Comparison of ENCODE assay signal across 15 cellular contexts in genomic region chr14:97604731-97605130, GRCh38.
A peak's percentile ranks its signal among the peaks of the same experiment; 100 is the strongest.
DNase-seq lines count a peak whose midpoint lies in the region; ATAC-seq and TF ChIP-seq lines count a peak whose summit lies in the region.
"Had no signal": no experiment of that assay in that cellular context is flagged by ENCODE, and none has a peak within 500 bp of the region (broad histone marks: within the 10 kb centered on the region; RNA-seq: fewer than 3 reads in every experiment).

No MANE protein-coding gene starts in this region.

- in situ Hi-C loops in mammary epithelial cell (cut with MboI; ENCODE audit: low sequenced_read_pairs in 2 of 2), result no loop called here

- H3K14ac ChIP-seq in mesenchymal stem cell (ENCODE audit: low read length in 2 of 2), result no peak overlapping the region

- TF ChIP-seq CTCF in esophagus muscularis mucosa (IDR thresholded peaks at IDR 0.05), result no peak
- no peak for TF ChIP-seq CTCF in mammary epithelial cell (conservative IDR thresholded peaks at IDR 0.05 in 1 of 2, IDR thresholded peaks at IDR 0.05 in 1 of 2; ENCODE audit: extremely low read depth in 1 of 2, insufficient read depth in 1 of 2, low read depth in 1 of 2, low read length in 2 of 2)

- H2BK12ac ChIP-seq in mesenchymal stem cell (ENCODE audit: low read length in 2 of 2), result no peak overlapping the region

- H4K20me1 ChIP-seq in mammary epithelial cell (ENCODE audit: insufficient read depth, low read length), result no peaks in the 10 kb centered on the region

- H3K4me1 Mint-ChIP-seq in activated naive CD4-positive, alpha-beta T cell treated with anti-CD3 and anti-CD28 coated beads, Interleukin-2, amount 50 U/mL, for 24 hours, result peaks cover 35% of the 10 kb centered on the region
- H3K4me1 Mint-ChIP-seq in T-helper 2 cell treated with Interferon-gamma antibody and Interleukin-4, amounts not matched to agents 5 μg/mL and 100 μg/mL, for 36 hours (ENCODE audit: low read depth), result peaks cover 21% of the 10 kb centered on the region
- H3K4me1 Mint-ChIP-seq: CD14-positive monocyte, H9 had no signal

- no peak overlapping the region for H2BK120ac ChIP-seq in mesenchymal stem cell (ENCODE audit: low read depth, low read length)

- CTCF ChIA-PET in mammary epithelial cell (lab: Charles Lee; ENCODE audit: low non-redundant PET), result no interaction called here

- H3K9ac ChIP-seq in mammary epithelial cell (ENCODE audit: insufficient read depth, low read length) (no peak overlapping the region), mesenchymal stem cell (ENCODE audit: low read length) (no peak overlapping the region)

- no peak overlapping the region for H3K4ac ChIP-seq in mesenchymal stem cell (ENCODE audit: low read depth in 1 of 2, low read length in 2 of 2)

- intact Hi-C loops in esophagus muscularis mucosa (cut with DNase I) (no loop called here), mammary epithelial cell (cut with micrococcal nuclease) (no loop called here)

- 47% methylated on average over 6 of the region's 6 CpGs for WGBS in esophagus muscularis mucosa
- 0% methylated on average over 1 of the region's 6 CpGs for WGBS in mammary epithelial cell (ENCODE audit: low coverage, missing lambda C conversion rate)
- 50% methylated on average over 3 of the region's 6 CpGs for WGBS in mesenchymal stem cell

- H3K36me3 Mint-ChIP-seq in activated naive CD4-positive, alpha-beta T cell treated with anti-CD3 and anti-CD28 coated beads, Interleukin-2, amount 50 U/mL, for 24 hours, result peaks cover 2% of the 10 kb centered on the region
- peaks cover 21% of the 10 kb centered on the region for H3K36me3 Mint-ChIP-seq in T-helper 2 cell treated with Interferon-gamma antibody and Interleukin-4, amounts not matched to agents 5 μg/mL and 100 μg/mL, for 36 hours (ENCODE audit: low read depth)
- H3K36me3 Mint-ChIP-seq: CD14-positive monocyte had no signal

- H3K23ac ChIP-seq in mesenchymal stem cell (ENCODE audit: low read length in 2 of 2), result no peak overlapping the region

- no peak overlapping the region for H2BK15ac ChIP-seq in mesenchymal stem cell (ENCODE audit: low read depth, poor library complexity, severe bottlenecking)

- no peak overlapping the region for H3K4me2 ChIP-seq in mammary epithelial cell (ENCODE audit: insufficient read depth, low read depth, low read length)
- H3K4me2 ChIP-seq in mesenchymal stem cell (ENCODE audit: low read length, poor library complexity, severe bottlenecking), result no peak overlapping the region
- H3K4me2 ChIP-seq: GM23338 had no signal

- H3K27me3 ChIP-seq in esophagus muscularis mucosa (peaks cover 0 to 21% (median 0%) of the 10 kb centered on the region in 4 donors), mammary epithelial cell (ENCODE audit: insufficient read depth, low read length) (no peaks in the 10 kb centered on the region), mesenchymal stem cell (ENCODE audit: control insufficient read depth in 1 of 2, insufficient read depth in 1 of 2, low read length in 2 of 2) (no peaks in the 10 kb centered on the region)

- H3K4me3 Mint-ChIP-seq in activated naive CD4-positive, alpha-beta T cell treated with anti-CD3 and anti-CD28 coated beads, Interleukin-2, amount 50 U/mL, for 24 hours, result no peak overlapping the region
- peak overlapping the region; percentile 27 for H3K4me3 Mint-ChIP-seq in T-helper 2 cell treated with Interferon-gamma antibody and Interleukin-4, amounts not matched to agents 5 μg/mL and 100 μg/mL, for 36 hours
- H3K4me3 Mint-ChIP-seq: CD14-positive monocyte, GM23338, H9 had no signal

- H3K79me1 ChIP-seq in mesenchymal stem cell (replicated peaks; ENCODE audit: low read length, poor library complexity, severe bottlenecking), result no peaks in the 10 kb centered on the region

- H2AK5ac ChIP-seq in mesenchymal stem cell (ENCODE audit: low read length, severe bottlenecking), result no peak overlapping the region

- no peak overlapping the region for H2AFZ ChIP-seq in mammary epithelial cell (ENCODE audit: low read depth, low read length)
- H2AFZ ChIP-seq in mesenchymal stem cell (ENCODE audit: low read depth, low read length), result no peak overlapping the region
- H2AFZ ChIP-seq: GM23338 had no signal

- no peak overlapping the region for H2BK5ac ChIP-seq in mesenchymal stem cell (ENCODE audit: low read depth, low read length, poor library complexity, severe bottlenecking)

- H3K18ac ChIP-seq in mesenchymal stem cell (ENCODE audit: low read depth in 1 of 2, low read length in 2 of 2), result no peak overlapping the region

- no TSS peak for BruUV-seq in mammary epithelial cell (replicated peaks; lab: Mats Ljungman, UMichigan)

- dilution Hi-C loops in mammary epithelial cell (cut with HindIII; ENCODE audit: low sequenced_read_pairs), result no loop called here

- no peak for DNase-seq in activated naive CD4-positive, alpha-beta T cell treated with Interleukin-2 at 50 U/mL for 16 hours
- no peak for DNase-seq in T-helper 2 cell treated with Interferon-gamma antibody and Interleukin-4, amounts not matched to agents 5 μg/mL and 100 μg/mL, for 36 hours (ENCODE audit: low spot score)
- DNase-seq in esophagus muscularis mucosa (ENCODE audit: extremely low spot score), result peak; percentile 90
- no peak for DNase-seq in mammary epithelial cell
- no peak for DNase-seq in mesenchymal stem cell
- DNase-seq: DMS79, EL, H9 had no signal

- H3K9me3 ChIP-seq in esophagus muscularis mucosa (no peaks in the 10 kb centered on the region), mammary epithelial cell (replicated peaks; ENCODE audit: insufficient read depth, low read length) (peaks cover 14% of the 10 kb centered on the region), mesenchymal stem cell (ENCODE audit: control insufficient read depth, low read length) (peaks cover 7% of the 10 kb centered on the region)

- H3K4me1 ChIP-seq in esophagus muscularis mucosa (peaks cover 0 to 4% (median 0%) of the 10 kb centered on the region in 4 donors), mammary epithelial cell (ENCODE audit: insufficient read depth, low read length) (no peaks in the 10 kb centered on the region), mesenchymal stem cell (ENCODE audit: control insufficient read depth, insufficient read depth, low read depth, low read length) (no peaks in the 10 kb centered on the region)

- no peak overlapping the region for H3K4me3 ChIP-seq in esophagus muscularis mucosa
- no peak overlapping the region for H3K4me3 ChIP-seq in mammary epithelial cell (replicated peaks in 1 of 3; ENCODE audit: insufficient read depth in 1 of 3, low read depth in 2 of 3, low read length in 3 of 3)
- no peak overlapping the region for H3K4me3 ChIP-seq in mesenchymal stem cell (ENCODE audit: insufficient read depth in 1 of 2, low read depth in 1 of 2, low read length in 2 of 2)
- H3K4me3 ChIP-seq: GM23338 had no signal

- H3K27ac ChIP-seq in esophagus muscularis mucosa (replicated peaks in 1 of 4) (no peak overlapping the region), mammary epithelial cell (ENCODE audit: insufficient read depth, low read depth, low read length) (no peak overlapping the region), mesenchymal stem cell (ENCODE audit: low read length, poor library complexity, severe bottlenecking) (no peak overlapping the region)
- H3K27ac ChIP-seq: 22Rv1 had no signal

- no peak for ATAC-seq in GM21619 (IDR thresholded peaks at IDR 0.05; ENCODE audit: unreplicated experiment)
- no peak for ATAC-seq in HG03196 (IDR thresholded peaks at IDR 0.05; ENCODE audit: unreplicated experiment)
- ATAC-seq: GM23338, HepG2 had no signal

- H4K91ac ChIP-seq in mesenchymal stem cell (ENCODE audit: low read length), result no peak overlapping the region

- H3K27ac Mint-ChIP-seq in activated naive CD4-positive, alpha-beta T cell treated with anti-CD3 and anti-CD28 coated beads, Interleukin-2, amount 50 U/mL, for 24 hours, result peak overlapping the region; percentile 30
- no peak overlapping the region for H3K27ac Mint-ChIP-seq in T-helper 2 cell treated with Interferon-gamma antibody and Interleukin-4, amounts not matched to agents 5 μg/mL and 100 μg/mL, for 36 hours
- H3K27ac Mint-ChIP-seq: CD14-positive monocyte, GM23338, H9 had no signal

- H3K9me3 Mint-ChIP-seq in activated naive CD4-positive, alpha-beta T cell treated with anti-CD3 and anti-CD28 coated beads, Interleukin-2, amount 50 U/mL, for 24 hours, result no peaks in the 10 kb centered on the region
- H3K9me3 Mint-ChIP-seq in T-helper 2 cell treated with Interferon-gamma antibody and Interleukin-4, amounts not matched to agents 5 μg/mL and 100 μg/mL, for 36 hours, result no peaks in the 10 kb centered on the region

- H3K79me2 ChIP-seq in mammary epithelial cell (ENCODE audit: insufficient read depth, low read length), result no peaks in the 10 kb centered on the region

- H4K8ac ChIP-seq in mesenchymal stem cell (ENCODE audit: low read length), result no peak overlapping the region

- H3K27me3 Mint-ChIP-seq in activated naive CD4-positive, alpha-beta T cell treated with anti-CD3 and anti-CD28 coated beads, Interleukin-2, amount 50 U/mL, for 24 hours, result no peaks in the 10 kb centered on the region
- no peaks in the 10 kb centered on the region for H3K27me3 Mint-ChIP-seq in T-helper 2 cell treated with Interferon-gamma antibody and Interleukin-4, amounts not matched to agents 5 μg/mL and 100 μg/mL, for 36 hours (ENCODE audit: low read depth)

- TF ChIP-seq POLR2A in esophagus muscularis mucosa (IDR thresholded peaks at IDR 0.05; ENCODE audit: low read depth), result no peak

- H3K36me3 ChIP-seq in esophagus muscularis mucosa, result no peaks in the 10 kb centered on the region
- no peaks in the 10 kb centered on the region for H3K36me3 ChIP-seq in mammary epithelial cell (ENCODE audit: insufficient read depth, low read length)
- no peaks in the 10 kb centered on the region for H3K36me3 ChIP-seq in mesenchymal stem cell (ENCODE audit: control insufficient read depth in 1 of 2, insufficient read depth in 2 of 2, low read depth in 1 of 2, low read length in 2 of 2)

- no peak for TF ChIP-seq EP300 in esophagus muscularis mucosa (IDR thresholded peaks at IDR 0.05)
